ENCODE assay signal across 8 cellular contexts in the genomic region with DNA sequence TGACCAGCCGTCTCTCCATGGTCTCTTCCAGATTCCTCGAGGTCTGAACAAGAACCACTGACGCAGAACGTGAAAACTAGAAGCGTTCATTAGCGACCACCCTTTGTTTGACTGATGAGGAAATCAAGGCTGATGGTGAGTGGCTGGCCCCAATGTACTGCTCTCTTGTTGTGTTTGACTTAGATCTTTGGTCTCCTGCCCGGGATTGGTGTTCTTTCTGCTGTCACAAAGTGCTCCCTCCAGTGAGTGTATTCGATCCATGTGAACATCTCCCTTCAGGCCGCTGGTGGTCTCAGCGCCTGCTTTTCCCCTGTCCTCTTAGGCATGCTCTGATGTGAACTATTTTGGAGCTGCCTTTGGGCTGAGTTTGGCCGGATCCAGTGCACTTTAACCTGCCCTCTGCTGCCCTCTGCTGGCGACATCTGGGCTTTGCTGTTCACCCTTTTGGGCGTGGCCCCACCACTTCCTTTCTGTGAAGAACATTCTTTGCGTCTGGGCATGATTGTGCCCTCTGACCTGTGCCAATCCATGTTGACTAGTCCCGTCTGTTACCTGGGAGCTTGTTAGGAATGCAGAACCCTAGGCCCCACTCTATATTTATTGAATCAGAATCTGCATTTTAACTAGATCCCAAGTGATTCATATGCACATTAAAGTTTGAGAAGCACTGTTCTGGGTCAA.
DNase-seq lines count a peak whose midpoint lies in the region; ATAC-seq and TF ChIP-seq lines count a peak whose summit lies in the region.

No MANE protein-coding gene starts in this region.

- H3K27ac ChIP-seq in caudate nucleus (ENCODE audit: low read depth, low read length) = no peak overlapping the region

- CTCF ChIA-PET in WTC11 (lab: Charles Lee) = interaction anchor here (0.5 to 2.7 kb wide), 21 partner anchors 8 to 987 kb away, joined by 3 to 61 read pairs (median 4); a partner anchor contains a TSS

- H3K9me3 Mint-ChIP-seq in WTC11 = no peaks in the 10 kb centered on the region

- DNase-seq in AG09319 (ENCODE audit: extremely low read depth, low read depth) (peak; percentile 29), NCI-H2196 (lab: John Stamatoyannopoulos, UW; ENCODE audit: unreplicated experiment) (peak; percentile 80), WTC11 (ENCODE audit: low spot score) (peak; percentile 94), caudate nucleus (lab: John Stamatoyannopoulos, UW) (peak in 51 of 61 donors; percentile 7 to 72 (median 33)), left colon (peak; percentile 72 to 90)
- peak; percentile 77 for DNase-seq in stimulated activated CD4-positive, alpha-beta T cell treated with anti-CD3 and anti-CD28 coated beads, Interleukin-4, amount 100 ng/mL, for 24 hours

- H3K27me3 Mint-ChIP-seq in WTC11 (ENCODE audit: low read depth) = peaks cover 18% of the 10 kb centered on the region

- intact Hi-C loops in left colon (cut with DNase I, micrococcal nuclease) = loop anchor here in 1 of 2 donors (5.0 to 10.0 kb wide), 2 partner anchors 167 to 630 kb away; no protein-coding TSS in a partner anchor

- H3K27ac Mint-ChIP-seq in WTC11 = no peak overlapping the region

- TF ChIP-seq CTCF in AG09319 (IDR thresholded peaks at IDR 0.05; ENCODE audit: low read depth, low read length) = peak; percentile 96
- TF ChIP-seq CTCF in WTC11 (IDR thresholded peaks at IDR 0.05) = peak; percentile 92

- ATAC-seq in GM18870 (IDR thresholded peaks at IDR 0.05; ENCODE audit: unreplicated experiment) (peak; percentile 95), HG03095 (IDR thresholded peaks at IDR 0.05; ENCODE audit: unreplicated experiment) (peak; percentile 96), WTC11 (peak; percentile 97), left colon (peak; percentile 98)

- peaks cover 16% of the 10 kb centered on the region for H3K4me1 Mint-ChIP-seq in WTC11

- POLR2A ChIA-PET in WTC11 (lab: Charles Lee) = no interaction called here

- H3K36me3 Mint-ChIP-seq in WTC11 = no peaks in the 10 kb centered on the region

- no peak overlapping the region for H3K4me3 Mint-ChIP-seq in WTC11

TF ChIP-seq in WTC11, 78 proteins besides CTCF, POLR2A, EP300 and RAD21:
- TF ChIP-seq, protein P1, sequence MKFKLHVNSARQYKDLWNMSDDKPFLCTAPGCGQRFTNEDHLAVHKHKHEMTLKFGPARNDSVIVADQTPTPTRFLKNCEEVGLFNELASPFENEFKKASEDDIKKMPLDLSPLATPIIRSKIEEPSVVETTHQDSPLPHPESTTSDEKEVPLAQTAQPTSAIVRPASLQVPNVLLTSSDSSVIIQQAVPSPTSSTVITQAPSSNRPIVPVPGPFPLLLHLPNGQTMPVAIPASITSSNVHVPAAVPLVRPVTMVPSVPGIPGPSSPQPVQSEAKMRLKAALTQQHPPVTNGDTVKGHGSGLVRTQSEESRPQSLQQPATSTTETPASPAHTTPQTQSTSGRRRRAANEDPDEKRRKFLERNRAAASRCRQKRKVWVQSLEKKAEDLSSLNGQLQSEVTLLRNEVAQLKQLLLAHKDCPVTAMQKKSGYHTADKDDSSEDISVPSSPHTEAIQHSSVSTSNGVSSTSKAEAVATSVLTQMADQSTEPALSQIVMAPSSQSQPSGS (CRISPR knock-in tag; IDR thresholded peaks at IDR 0.05; ENCODE audit: borderline replicate concordance, low read depth) = no peak
- TF ChIP-seq GABPB1 (CRISPR knock-in tag; IDR thresholded peaks at IDR 0.05) (peak; percentile 69; the same call in 1 of the 2 replicates), NFE2L1 (CRISPR knock-in tag; IDR thresholded peaks at IDR 0.05) (no peak)
TF ChIP-seq in WTC11: peak in this region for 1.

Comparison
In these comparisons a context has a peak if more than half of its experiments do, and no peak if none do; other contexts are left out.
1. DNase-seq: peak in every context shown above with its lines; median percentile 94 in WTC11; 81 in left colon; 80 in NCI-H2196; 77 in stimulated activated CD4-positive, alpha-beta T cell treated with anti-CD3 and anti-CD28 coated beads, Interleukin-4, amount 100 ng/mL, for 24 hours; 33 in caudate nucleus; 29 in AG09319.